Comparison of ENCODE assay signal across 17 cellular contexts in the genomic region with DNA sequence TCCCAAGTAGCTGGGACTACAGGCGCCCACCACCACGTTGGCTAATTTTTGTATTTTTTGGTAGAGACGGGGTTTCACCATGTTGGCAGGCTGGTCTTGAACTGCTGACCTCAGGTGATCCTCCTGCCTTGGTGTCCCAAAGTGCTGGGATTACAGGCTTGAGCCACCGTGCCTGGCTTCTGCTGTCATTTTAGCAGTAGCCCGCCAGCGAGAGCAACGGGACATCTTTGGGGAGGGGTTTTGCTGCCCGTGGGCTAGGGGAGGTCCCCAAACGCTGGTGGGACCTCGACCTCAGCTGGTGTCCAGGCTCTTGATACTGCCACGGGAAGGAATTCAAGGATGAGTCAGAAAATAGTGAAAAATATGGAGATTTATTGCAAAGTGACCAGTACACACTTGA.
"Had no signal": no experiment of that assay in that cellular context is flagged by ENCODE, and none has a peak within 500 bp of the region (broad histone marks: within the 10 kb centered on the region; RNA-seq: fewer than 3 reads in every experiment).

No MANE protein-coding gene starts in this region.

- H3K9me3 ChIP-seq: heart right ventricle, suprapubic skin, thyroid gland, upper lobe of left lung, uterus had no signal

- H3K9me3 Mint-ChIP-seq: naive thymus-derived CD8-positive, alpha-beta T cell had no signal

- H3K27me3 Mint-ChIP-seq: naive thymus-derived CD8-positive, alpha-beta T cell had no signal

- H3K4me3 ChIP-seq: dorsolateral prefrontal cortex, heart right ventricle, smooth muscle cell, suprapubic skin, thyroid gland, upper lobe of left lung, uterus had no signal

- DNase-seq: cortex of kidney; dorsolateral prefrontal cortex; effector CD8-positive, alpha-beta T cell; heart right ventricle; hypothalamus; kidney glomerular epithelial cell; mesendoderm; naive thymus-derived CD8-positive, alpha-beta T cell; right cardiac atrium; stimulated activated CD4-positive, alpha-beta T cell treated with anti-CD3 and anti-CD28 coated beads, Interleukin-2, amount 100 ng/mL, for 48 hours; stimulated activated naive CD8-positive, alpha-beta T cell treated with anti-CD3 and anti-CD28 coated beads, Interleukin-15, Interleukin-2, amounts not matched to agents 100 U/mL and 50 U/mL, for 24 hours; thyroid gland; upper lobe of left lung; uterus had no signal

- ATAC-seq: esophagus mucosa; naive thymus-derived CD8-positive, alpha-beta T cell; right cardiac atrium; stimulated activated naive CD8-positive, alpha-beta T cell treated with anti-CD3 and anti-CD28 coated beads, Interleukin-15, Interleukin-2, amounts not matched to agents 100 U/mL and 50 U/mL, for 24 hours had no signal

- H3K36me3 ChIP-seq: heart right ventricle, suprapubic skin, thyroid gland, upper lobe of left lung, uterus had no signal

- H3K27me3 ChIP-seq: dorsolateral prefrontal cortex, heart right ventricle, suprapubic skin, thyroid gland, upper lobe of left lung, uterus had no signal

- H3K27ac ChIP-seq: heart right ventricle, suprapubic skin, thyroid gland, upper lobe of left lung, uterus had no signal

- H3K4me1 ChIP-seq: uterus had no signal
